ENCODE assay signal across 24 cellular contexts in genomic region chr5:135384898-135385297, GRCh38. TPM values are rescaled to one million over a fixed set of nuclear protein-coding genes. Genes with fewer than 3 reads are reported as not detected.
A peak's percentile ranks its signal among the peaks of the same experiment; 100 is the strongest.
DNase-seq lines count a peak whose midpoint lies in the region; ATAC-seq and TF ChIP-seq lines count a peak whose summit lies in the region.
"Had no signal": no experiment of that assay in that cellular context is flagged by ENCODE, and none has a peak within 500 bp of the region (broad histone marks: within the 10 kb centered on the region; RNA-seq: fewer than 3 reads in every experiment).

No MANE protein-coding gene starts in this region.

- H3K4me1 Mint-ChIP-seq in CD8-positive, alpha-beta memory T cell: peaks cover 43 to 67% (median 44%) of the 10 kb centered on the region in 3 donors

- H3K4me1 ChIP-seq in BLaER1: peaks cover 100% of the 10 kb centered on the region
- peaks cover 83% of the 10 kb centered on the region for H3K4me1 ChIP-seq in DND-41 (ENCODE audit: insufficient read depth, low read length)
- H3K4me1 ChIP-seq in neutrophil (ENCODE audit: control insufficient read depth in 1 of 2, insufficient read depth in 1 of 2, low read depth in 1 of 2, low read length in 1 of 2): peaks cover 64 to 70% of the 10 kb centered on the region in 2 experiments
- peaks cover 9% of the 10 kb centered on the region for H3K4me1 ChIP-seq in CD8-positive, alpha-beta memory T cell (ENCODE audit: insufficient read depth, low read length)
- H3K4me1 ChIP-seq: HAP-1 had no signal

- 0 out of 2 replicates have a peak overlapping the region, but pooled peaks have one; percentile 10 for H3K27ac ChIP-seq in BLaER1
- H3K27ac ChIP-seq in DND-41 (ENCODE audit: low read length): 0 out of 2 replicates have a peak overlapping the region, but pooled peaks have one; percentile 9
- H3K27ac ChIP-seq in caudate nucleus (ENCODE audit: low read depth, low read length): peak overlapping the region; percentile 4
- peak overlapping the region; percentile 91 for H3K27ac ChIP-seq in neutrophil
- H3K27ac ChIP-seq in CD8-positive, alpha-beta memory T cell (ENCODE audit: low read depth, low read length): no peak overlapping the region
- H3K27ac ChIP-seq: SK-N-MC had no signal

- no peaks in the 10 kb centered on the region for H3K9me3 Mint-ChIP-seq in CD8-positive, alpha-beta memory T cell
- H3K9me3 Mint-ChIP-seq: CD4-positive, alpha-beta memory T cell had no signal

- ATAC-seq in DND-41 (ENCODE audit: insufficient read depth, low read depth) (0 out of 3 replicates have a peak, but pooled peaks have one; percentile 9), GM19351 (IDR thresholded peaks at IDR 0.05; ENCODE audit: unreplicated experiment) (no peak)

- H3K79me2 ChIP-seq in DND-41 (ENCODE audit: insufficient read depth, low read length): peaks cover 100% of the 10 kb centered on the region

- CTCF ChIA-PET in CD8-positive, alpha-beta memory T cell (lab: Charles Lee): no interaction called here

- H3K4me2 ChIP-seq in BLaER1 (peak overlapping the region; percentile 38), DND-41 (ENCODE audit: insufficient read depth, low read length) (no peak overlapping the region)

- no peak overlapping the region for H2AFZ ChIP-seq in DND-41 (ENCODE audit: low read depth, low read length)
- H2AFZ ChIP-seq: GM23248 had no signal

- TF ChIP-seq CTCF in DND-41 (IDR thresholded peaks at IDR 0.05; ENCODE audit: borderline replicate concordance, extremely low read depth, low read length, poor library complexity, severe bottlenecking) (no peak), neutrophil (IDR thresholded peaks at IDR 0.05) (no peak)

- DNase-seq in DND-41 (no peak), caudate nucleus (lab: John Stamatoyannopoulos, UW) (no peak), foreskin melanocyte (no peak), NCI-H82 (lab: John Stamatoyannopoulos, UW) (no peak)
- no peak for DNase-seq in CD8-positive, alpha-beta memory T cell
- DNase-seq: CD4-positive, alpha-beta memory T cell; DMS53; EL; GF-D8; GM23248; KG1; NCI-H1105 treated with DMSO at 0.1 percent for 48 hours; NCI-H1694; NCI-H2081; NCI-H2171; NCI-H524 treated with DMSO at 0.1 percent for 48 hours; SHP77 treated with DMSO at 0.1 percent for 48 hours; SW 1271 had no signal

- no peaks in the 10 kb centered on the region for H3K27me3 ChIP-seq in BLaER1
- no peaks in the 10 kb centered on the region for H3K27me3 ChIP-seq in DND-41 (ENCODE audit: insufficient read depth, low read length, poor library complexity)
- no peaks in the 10 kb centered on the region for H3K27me3 ChIP-seq in neutrophil
- no peaks in the 10 kb centered on the region for H3K27me3 ChIP-seq in CD8-positive, alpha-beta memory T cell (ENCODE audit: insufficient read depth, low read length, poor library complexity, severe bottlenecking)

- H3K9me3 ChIP-seq in BLaER1 (no peaks in the 10 kb centered on the region), DND-41 (ENCODE audit: insufficient read depth, low read length, severe bottlenecking) (no peaks in the 10 kb centered on the region), neutrophil (no peaks in the 10 kb centered on the region)
- no peaks in the 10 kb centered on the region for H3K9me3 ChIP-seq in CD8-positive, alpha-beta memory T cell (ENCODE audit: low read length)
- H3K9me3 ChIP-seq: HAP-1 had no signal

- no peak overlapping the region for H3K27ac Mint-ChIP-seq in CD8-positive, alpha-beta memory T cell
- H3K27ac Mint-ChIP-seq: B cell had no signal

- H4K20me1 ChIP-seq in BLaER1 (peaks cover 100% of the 10 kb centered on the region), DND-41 (ENCODE audit: insufficient read depth, low read length) (peaks cover 94% of the 10 kb centered on the region)

- no peak overlapping the region for H3K4me3 Mint-ChIP-seq in CD8-positive, alpha-beta memory T cell
- H3K4me3 Mint-ChIP-seq: B cell; CD4-positive, alpha-beta memory T cell had no signal

- POLR2A ChIA-PET in CD8-positive, alpha-beta memory T cell (lab: Charles Lee): no interaction called here

- H3K9ac ChIP-seq in BLaER1 (no peak overlapping the region), DND-41 (ENCODE audit: low read depth, low read length) (no peak overlapping the region)

- H3K36me3 Mint-ChIP-seq in CD8-positive, alpha-beta memory T cell: peaks cover 13 to 94% (median 31%) of the 10 kb centered on the region in 3 donors

- H3K36me3 ChIP-seq in BLaER1 (peaks cover 99% of the 10 kb centered on the region), DND-41 (ENCODE audit: insufficient read depth, low read length) (peaks cover 100% of the 10 kb centered on the region), neutrophil (peaks cover 57% of the 10 kb centered on the region)
- peaks cover 30% of the 10 kb centered on the region for H3K36me3 ChIP-seq in CD8-positive, alpha-beta memory T cell (ENCODE audit: insufficient read depth, low read length)

- H3K27me3 Mint-ChIP-seq in CD8-positive, alpha-beta memory T cell: no peaks in the 10 kb centered on the region
- H3K27me3 Mint-ChIP-seq: B cell; CD4-positive, alpha-beta memory T cell had no signal

- H3K4me3 ChIP-seq in BLaER1: no peak overlapping the region
- H3K4me3 ChIP-seq in DND-41 (ENCODE audit: low read depth in 1 of 2, low read length in 2 of 2): no peak overlapping the region
- H3K4me3 ChIP-seq in neutrophil (ENCODE audit: low read depth in 1 of 2, low read length in 1 of 2): no peak overlapping the region
- H3K4me3 ChIP-seq in CD8-positive, alpha-beta memory T cell (ENCODE audit: low read length): no peak overlapping the region
- H3K4me3 ChIP-seq: GM23248, HAP-1, SK-N-MC had no signal

RNA-seq across cellular contexts. Expression of gene MACROH2A1, which starts 14.1 kb away (rescaled TPM):
- 100 to 1,000 TPM; 199 to 202 TPM for total RNA-seq in CD8-positive, alpha-beta memory T cell
- 112 TPM for polyA plus RNA-seq in CD8-positive, alpha-beta memory T cell
